In genomic region chr17:32288600-32288999, GRCh38 we compare ENCODE assay signal across 19 cellular contexts. TPM values are rescaled to one million over a fixed set of nuclear protein-coding genes. Genes with fewer than 3 reads are reported as not detected.
DNase-seq lines count a peak whose midpoint lies in the region; ATAC-seq lines count a peak whose summit lies in the region.
"Had no signal": no experiment of that assay in that cellular context is flagged by ENCODE, and none has a peak within 500 bp of the region (broad histone marks: within the 10 kb centered on the region; RNA-seq: fewer than 3 reads in every experiment).

No MANE protein-coding gene starts in this region.

- peaks cover 0 to 22% (median 9%) of the 10 kb centered on the region in 5 donors for H3K27me3 Mint-ChIP-seq in naive thymus-derived CD4-positive, alpha-beta T cell

- no peak overlapping the region for H3K27ac Mint-ChIP-seq in naive thymus-derived CD4-positive, alpha-beta T cell
- H3K27ac Mint-ChIP-seq: HFFc6 had no signal

- POLR2A ChIA-PET in naive thymus-derived CD4-positive, alpha-beta T cell (lab: Charles Lee) = no interaction called here

- no peak overlapping the region for H3K9ac ChIP-seq in HUES64 (ENCODE audit: low read depth, low read length)

- H3K4me1 ChIP-seq in HUES64 (ENCODE audit: insufficient read depth, low read length) = peaks cover 27% of the 10 kb centered on the region
- no peaks in the 10 kb centered on the region for H3K4me1 ChIP-seq in naive thymus-derived CD4-positive, alpha-beta T cell (ENCODE audit: control insufficient read depth in 2 of 2, insufficient read depth in 2 of 2, low read length in 2 of 2)

- H3K4me3 Mint-ChIP-seq in naive thymus-derived CD4-positive, alpha-beta T cell = no peak overlapping the region
- H3K4me3 Mint-ChIP-seq: HFFc6 had no signal

- in situ Hi-C loops in G401 (cut with HindIII; ENCODE audit: low sequenced_read_pairs) = no loop called here

- intact Hi-C loops in naive thymus-derived CD4-positive, alpha-beta T cell (cut with micrococcal nuclease) = no loop called here

- H3K36me3 Mint-ChIP-seq in naive thymus-derived CD4-positive, alpha-beta T cell = peaks cover 0 to 2% (median 0%) of the 10 kb centered on the region in 5 donors

- WGBS in HUES64 = 82% methylated on average over 11 of the region's 11 CpGs

- peak; percentile 61 for ATAC-seq in naive thymus-derived CD4-positive, alpha-beta T cell
- no peak for ATAC-seq in HG03460 (IDR thresholded peaks at IDR 0.05; ENCODE audit: unreplicated experiment)
- ATAC-seq: GM12878, PC-3 had no signal

- H3K27me3 ChIP-seq in HUES64 (ENCODE audit: insufficient read depth, low read length) = no peaks in the 10 kb centered on the region
- no peaks in the 10 kb centered on the region for H3K27me3 ChIP-seq in naive thymus-derived CD4-positive, alpha-beta T cell (ENCODE audit: control insufficient read depth in 2 of 2, insufficient read depth in 2 of 2, low read length in 2 of 2)
- H3K27me3 ChIP-seq: BE2C had no signal

- H3K4me3 ChIP-seq in HUES64 (ENCODE audit: low read length) = no peak overlapping the region
- no peak overlapping the region for H3K4me3 ChIP-seq in naive thymus-derived CD4-positive, alpha-beta T cell (ENCODE audit: low read length)
- H3K4me3 ChIP-seq: GM12878, SK-N-MC had no signal

- CTCF ChIA-PET in naive thymus-derived CD4-positive, alpha-beta T cell (lab: Charles Lee) = no interaction called here

- H3K4me1 Mint-ChIP-seq in naive thymus-derived CD4-positive, alpha-beta T cell = peaks cover 0 to 3% (median 0%) of the 10 kb centered on the region in 7 donors

- peak overlapping the region; percentile 84; the same call in 1 of the 2 replicates for H3K27ac ChIP-seq in HUES64 (ENCODE audit: low read depth, low read length)
- no peak overlapping the region for H3K27ac ChIP-seq in naive thymus-derived CD4-positive, alpha-beta T cell (ENCODE audit: low read depth, low read length)
- H3K27ac ChIP-seq: SK-N-MC had no signal

- no peaks in the 10 kb centered on the region for H3K9me3 Mint-ChIP-seq in naive thymus-derived CD4-positive, alpha-beta T cell
- H3K9me3 Mint-ChIP-seq: HFFc6 had no signal

- no peaks in the 10 kb centered on the region for H3K9me3 ChIP-seq in HUES64 (ENCODE audit: insufficient read depth, low read depth, low read length)
- H3K9me3 ChIP-seq in naive thymus-derived CD4-positive, alpha-beta T cell (ENCODE audit: control insufficient read depth in 2 of 3, low read length in 3 of 3) = no peaks in the 10 kb centered on the region
- H3K9me3 ChIP-seq: BE2C had no signal

- no peaks in the 10 kb centered on the region for H3K36me3 ChIP-seq in HUES64 (ENCODE audit: insufficient read depth, low read length)
- no peaks in the 10 kb centered on the region for H3K36me3 ChIP-seq in naive thymus-derived CD4-positive, alpha-beta T cell (ENCODE audit: control insufficient read depth in 2 of 3, insufficient read depth in 3 of 3, low read length in 3 of 3)
- H3K36me3 ChIP-seq: BE2C had no signal

- DNase-seq in ELF-1 (ENCODE audit: low read depth, low spot score) (peak; percentile 37), dermis blood vessel endothelial cell (peak; percentile 70), NOMO-1 (lab: John Stamatoyannopoulos, UW; ENCODE audit: unreplicated experiment in 2 of 2) (no peak), NCI-H1105 treated with DMSO at 0.1 percent for 48 hours (lab: John Stamatoyannopoulos, UW) (no peak), G401 (ENCODE audit: low spot score) (no peak)
- no peak for DNase-seq in naive thymus-derived CD4-positive, alpha-beta T cell
- DNase-seq: ACHN; BE2C; EL; HFFc6; NCI-H1436 treated with DMSO at 0.1 percent for 48 hours; NCI-H2107; NCI-H69; NK-92 treated with Interleukin-12 subunit alpha and Interleukin-12 subunit beta, amount 100 ng/mL, for 24 hours; PC-3 had no signal

RNA-seq across cellular contexts. Expression of gene RHBDL3, which starts 23.0 kb away (rescaled TPM):
- polyA plus RNA-seq in HUES64 (2013, experiment 1 of 2) = 5.7 TPM
- 5.7 TPM for polyA plus RNA-seq in HUES64 (2013, experiment 2 of 2)
- 0.05 TPM in 1 of 2 replicates, not detected in the other for total RNA-seq in dermis blood vessel endothelial cell
- under 1 TPM in 2 of 5 experiments, not detected in 3; 0.07 to 0.39 TPM for total RNA-seq in naive thymus-derived CD4-positive, alpha-beta T cell
- not detected for polyA plus RNA-seq in naive thymus-derived CD4-positive, alpha-beta T cell
- total RNA-seq in G401 (2014; rRNA removed; shearing (Covaris generic)) = 0.10 and 1.6 TPM in 2 replicates
- total RNA-seq: PC-3 had no signal

RNA-seq across cellular contexts. Expression of gene C17orf75, which starts 53.4 kb away (rescaled TPM):
- 31.6 TPM for polyA plus RNA-seq in HUES64 (2013, experiment 1 of 2)
- 37.4 TPM for polyA plus RNA-seq in HUES64 (2013, experiment 2 of 2)
- total RNA-seq in dermis blood vessel endothelial cell = 16.5 and 19.6 TPM in 2 replicates
- total RNA-seq in naive thymus-derived CD4-positive, alpha-beta T cell = 10 to 100 TPM; 14.2 to 22.0 (median 17.9) TPM
- 10 to 100 TPM in 1 of 2 donors, 1 to 10 TPM in 1; 9.6 to 12.6 TPM for polyA plus RNA-seq in naive thymus-derived CD4-positive, alpha-beta T cell
- total RNA-seq in G401 (2014; rRNA removed; shearing (Covaris generic)) = 25.7 and 27.9 TPM in 2 replicates

Comparison
In these comparisons a context has a peak if more than half of its experiments do, and no peak if none do; other contexts are left out.
1. DNase-seq: peak in ELF-1 (single experiment) and dermis blood vessel endothelial cell (single experiment); none in naive thymus-derived CD4-positive, alpha-beta T cell (0 of 9), NOMO-1 (0 of 2), NCI-H1105 treated with DMSO at 0.1 percent for 48 hours (single experiment) and G401 (single experiment).